ENCODE assay signal across 8 cellular contexts in the genomic region with DNA sequence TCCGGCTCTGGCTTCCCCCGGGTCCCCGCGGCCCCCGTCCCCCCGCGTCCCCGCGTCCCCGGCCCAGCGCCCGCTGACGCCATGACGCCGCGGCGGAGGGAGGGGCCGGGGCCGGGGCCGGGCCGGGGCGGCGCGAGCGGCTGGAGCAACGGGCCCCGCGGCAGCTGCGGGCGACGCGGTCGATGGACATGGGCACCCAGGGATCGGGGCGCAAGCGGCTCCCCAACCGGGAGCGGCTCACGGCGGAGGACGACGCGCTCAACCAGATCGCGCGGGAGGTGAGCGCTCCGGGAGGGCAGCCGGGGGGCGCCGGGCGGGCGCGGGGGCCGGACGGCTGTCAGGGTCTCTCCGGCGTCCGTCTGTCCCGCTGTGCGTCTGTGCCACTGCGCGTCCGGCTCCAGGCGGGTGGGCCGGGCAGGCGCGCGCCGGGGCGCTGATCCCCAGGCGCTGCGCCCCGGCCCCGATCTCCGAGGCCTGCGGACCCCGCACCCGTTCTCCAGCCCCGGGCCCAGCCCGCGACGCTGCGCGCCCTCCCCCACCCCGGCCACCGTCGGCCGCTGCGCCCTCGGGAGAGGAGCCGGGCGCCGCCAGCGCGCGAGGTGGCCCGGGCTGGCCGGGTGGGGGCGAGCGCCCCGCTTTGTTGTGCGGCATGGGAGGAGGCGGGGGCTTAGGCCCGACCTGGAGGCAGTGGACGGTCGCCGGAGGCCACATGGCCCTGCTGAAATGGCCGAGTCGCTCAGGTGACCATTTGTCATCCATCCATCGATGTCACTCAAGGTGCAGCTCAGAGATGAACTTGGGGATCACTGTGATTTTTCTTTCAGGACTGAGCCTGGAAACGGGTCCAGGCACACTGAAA. TPM values are rescaled to one million over a fixed set of nuclear protein-coding genes. Genes with fewer than 3 reads are reported as not detected.
DNase-seq lines count a peak whose midpoint lies in the region; ATAC-seq and TF ChIP-seq lines count a peak whose summit lies in the region.

LRRFIP1 (plus strand) TSS at position 125 of the 859 bp plus-strand sequence; CDS start at position 183, 58 bp downstream.

- H3K9me3 ChIP-seq in H9 (ENCODE audit: control insufficient read depth, low read depth, low read length) (no peaks in the 10 kb centered on the region), gastroesophageal sphincter (no peaks in the 10 kb centered on the region)

- peak; percentile 76 to 87 for ATAC-seq in activated T-cell treated with anti-CD3 and anti-CD28 coated beads, Interleukin-2, amount 50 U/mL, for 72 hours (replicated peaks in 1 of 2)
- ATAC-seq in gastroesophageal sphincter (peak; percentile 82), GM19324 (IDR thresholded peaks at IDR 0.05; ENCODE audit: low FRiP score, unreplicated experiment) (no peak)

- no peak within 1 kb of the TSS for H2BK12ac ChIP-seq in H9 (ENCODE audit: insufficient read length, low read depth, low read length)

- peak within 1 kb of the TSS in 1 of 3 experiments; percentile 51; a peak in 2 of 7 replicates for H3K27ac Mint-ChIP-seq in H9
- H3K27ac Mint-ChIP-seq in activated T-cell treated with anti-CD3 and anti-CD28 coated beads, Interleukin-2, amount 50 U/mL, for 72 hours, result no peak within 1 kb of the TSS
- H3K27ac Mint-ChIP-seq in neural crest cell (ENCODE audit: unreplicated experiment), result peak within 1 kb of the TSS; percentile 89

- H4K5ac ChIP-seq in H9 (ENCODE audit: insufficient read length, low read depth, low read length), result no peak within 1 kb of the TSS

- no peak within 1 kb of the TSS for H3K23ac ChIP-seq in H9 (ENCODE audit: insufficient read length, low read depth, low read length)

- no peak within 1 kb of the TSS for H3K9ac ChIP-seq in H9 (ENCODE audit: extremely low read depth, insufficient read length, low read length)

- H3K27me3 Mint-ChIP-seq in H9 (ENCODE audit: low read depth), result peaks cover 42% of the 10 kb centered on the region
- peaks cover 40% of the 10 kb centered on the region for H3K27me3 Mint-ChIP-seq in activated T-cell treated with anti-CD3 and anti-CD28 coated beads, Interleukin-2, amount 50 U/mL, for 72 hours (ENCODE audit: low read depth)
- H3K27me3 Mint-ChIP-seq in neural crest cell (ENCODE audit: low read depth), result peaks cover 24% of the 10 kb centered on the region

- no peak within 1 kb of the TSS for H3K4ac ChIP-seq in H9 (ENCODE audit: low read depth, low read length)

- no peak within 1 kb of the TSS for H2BK5ac ChIP-seq in H9 (ENCODE audit: insufficient read length, low read length)

- H4K91ac ChIP-seq in H9 (ENCODE audit: insufficient read length, low read depth, low read length), result no peak within 1 kb of the TSS

- no peak within 1 kb of the TSS for H3K27ac ChIP-seq in H9 (ENCODE audit: insufficient read length, low read depth, low read length)
- peak within 1 kb of the TSS; percentile 84 to 94 (median 91) for H3K27ac ChIP-seq in gastroesophageal sphincter

- no peak within 1 kb of the TSS for H3T11ph ChIP-seq in H9 (ENCODE audit: low read length)

- H2AFZ ChIP-seq in H9 (ENCODE audit: low read length), result no peak within 1 kb of the TSS

- peaks cover 3% of the 10 kb centered on the region for H3K23me2 ChIP-seq in H9 (ENCODE audit: insufficient read length, low read depth, low read length, poor library complexity, severe bottlenecking)

- peak within 1 kb of the TSS; percentile 66 for H3K4me2 ChIP-seq in H9 (ENCODE audit: insufficient read depth, insufficient read length, low read length)

- H2BK120ac ChIP-seq in H9 (ENCODE audit: low read depth, low read length, poor library complexity, severe bottlenecking), result no peak within 1 kb of the TSS

- H4K8ac ChIP-seq in H9 (replicated peaks; ENCODE audit: insufficient read length, low read depth, low read length), result no peak within 1 kb of the TSS

- TF ChIP-seq POLR2A in gastroesophageal sphincter (IDR thresholded peaks at IDR 0.05), result peak; percentile 34 to 53

- no peak within 1 kb of the TSS for H2AK5ac ChIP-seq in H9 (ENCODE audit: insufficient read length, low read length)

- no peak within 1 kb of the TSS for H3K18ac ChIP-seq in H9 (ENCODE audit: insufficient read length, low read depth, low read length)

- no peak within 1 kb of the TSS for H2BK15ac ChIP-seq in H9 (ENCODE audit: low read depth, low read length)

- H3K14ac ChIP-seq in H9 (ENCODE audit: insufficient read depth, low read length), result peak within 1 kb of the TSS; percentile 74

- TF ChIP-seq CTCF in H9 (conservative IDR thresholded peaks at IDR 0.05) (no peak), gastroesophageal sphincter (IDR thresholded peaks at IDR 0.05) (peak in 3 of 4 experiments; percentile 16 to 27 (median 23)), neural crest cell (conservative IDR thresholded peaks at IDR 0.05) (peak; percentile 24)

- H3K27me3 ChIP-seq in H9 (ENCODE audit: insufficient read depth, low read length) (peaks cover 3% of the 10 kb centered on the region; the same call in 1 of the 2 replicates), gastroesophageal sphincter (no peaks in the 10 kb centered on the region)

- DNase-seq in A172 (ENCODE audit: low spot score) (no peak), H9 (peak; percentile 40), neural crest cell (ENCODE audit: low read depth, low spot score) (no peak), OCI-M2 (lab: John Stamatoyannopoulos, UW; ENCODE audit: unreplicated experiment) (no peak), globus pallidus (ENCODE audit: low spot score) (no peak)
- peak; percentile 16 to 52 for DNase-seq in activated T-cell treated with anti-CD3 and anti-CD28 coated beads, Interleukin-2, amount 50 U/mL, for 72 hours

- H3K4me3 Mint-ChIP-seq in H9 (peak within 1 kb of the TSS; percentile 80 to 91), neural crest cell (peak within 1 kb of the TSS; percentile 93)
- peak within 1 kb of the TSS; percentile 81 to 85 for H3K4me3 Mint-ChIP-seq in activated T-cell treated with anti-CD3 and anti-CD28 coated beads, Interleukin-2, amount 50 U/mL, for 72 hours

- H3K9me3 Mint-ChIP-seq in H9 (peaks cover 0 to 3% of the 10 kb centered on the region in 2 experiments; a peak in 1 of 5 replicates), neural crest cell (no peaks in the 10 kb centered on the region)
- H3K9me3 Mint-ChIP-seq in activated T-cell treated with anti-CD3 and anti-CD28 coated beads, Interleukin-2, amount 50 U/mL, for 72 hours, result no peaks in the 10 kb centered on the region

- H3K4me1 ChIP-seq in H9 (ENCODE audit: insufficient read depth, low read length) (peaks cover 4% of the 10 kb centered on the region; the same call in 1 of the 2 replicates), gastroesophageal sphincter (peaks cover 3 to 67% (median 16%) of the 10 kb centered on the region in 3 donors)

- TF ChIP-seq EP300 in gastroesophageal sphincter (IDR thresholded peaks at IDR 0.05), result no peak

- H3K79me2 ChIP-seq in H9 (ENCODE audit: insufficient read depth, low read length), result peaks cover 2% of the 10 kb centered on the region; the same call in 1 of the 2 replicates

- H3K79me1 ChIP-seq in H9 (ENCODE audit: insufficient read depth, low read depth, low read length, poor library complexity, severe bottlenecking), result no peaks in the 10 kb centered on the region

- H3K4me1 Mint-ChIP-seq in H9, result peaks cover 22 to 30% of the 10 kb centered on the region in 2 experiments
- peaks cover 34% of the 10 kb centered on the region for H3K4me1 Mint-ChIP-seq in activated T-cell treated with anti-CD3 and anti-CD28 coated beads, Interleukin-2, amount 50 U/mL, for 72 hours (ENCODE audit: low read depth)
- peaks cover 50% of the 10 kb centered on the region for H3K4me1 Mint-ChIP-seq in neural crest cell

- no CpG with 5 or more reads among the region's 112 CpGs for WGBS in H9 (ENCODE audit: extremely low coverage, insufficient read length, low lambda C conversion rate)
- WGBS in gastroesophageal sphincter (ENCODE audit: low coverage in 1 of 2), 2 donors, result 10% methylated on average over 2 of the region's 112 CpGs; no CpG with 5 or more reads in 1 of the 2 donors

- H3K4me3 ChIP-seq in gastroesophageal sphincter, result peak within 1 kb of the TSS; percentile 70 to 71

- no peak within 1 kb of the TSS for H2BK20ac ChIP-seq in H9 (ENCODE audit: low read depth, low read length, poor library complexity, severe bottlenecking)

- peaks cover 3 to 7% (median 5%) of the 10 kb centered on the region in 3 experiments; a peak in 6 of 7 replicates for H3K36me3 Mint-ChIP-seq in H9 (ENCODE audit: insufficient read depth in 1 of 3, low read depth in 3 of 3)
- no peaks in the 10 kb centered on the region for H3K36me3 Mint-ChIP-seq in activated T-cell treated with anti-CD3 and anti-CD28 coated beads, Interleukin-2, amount 50 U/mL, for 72 hours (ENCODE audit: insufficient read depth in 2 of 2)
- H3K36me3 Mint-ChIP-seq in neural crest cell (ENCODE audit: low read depth), result peaks cover 6% of the 10 kb centered on the region

- H4K20me1 ChIP-seq in H9 (ENCODE audit: control insufficient read depth, insufficient read depth, insufficient read length), result no peaks in the 10 kb centered on the region

- no peaks in the 10 kb centered on the region for H3K36me3 ChIP-seq in gastroesophageal sphincter

- H3K56ac ChIP-seq in H9 (ENCODE audit: insufficient read length, low read depth, low read length), result no peak within 1 kb of the TSS

RNA-seq across cellular contexts. Expression of gene LRRFIP1, which starts in this region (rescaled TPM):
- 62.0 and 73.3 TPM in 2 replicates for total RNA-seq in A172 (2014; rRNA removed; shearing (Covaris generic))
- total RNA-seq in H9 (2021) (37.1 and 38.5 TPM in 2 replicates), gastroesophageal sphincter (100 to 1,000 TPM; 164 to 225 (median 179) TPM), neural crest cell (37.1 and 38.5 TPM in 2 replicates)
- total RNA-seq in activated T-cell treated with anti-CD3 and anti-CD28 coated beads, Interleukin-2, amount 50 U/mL, for 72 hours, result 100 to 1,000 TPM; 198 to 239 TPM

Comparison
In these comparisons a context has a peak if more than half of its experiments do, and no peak if none do; other contexts are left out.
1. DNase-seq: peak in H9 (single experiment) and activated T-cell treated with anti-CD3 and anti-CD28 coated beads, Interleukin-2, amount 50 U/mL, for 72 hours (2 of 2); none in A172 (single experiment), neural crest cell (single experiment), OCI-M2 (single experiment) and globus pallidus (single experiment).
2. Peak in every context shown above with its lines, with median percentiles within 50 percentile points of each other: H3K4me3 Mint-ChIP-seq.